Comparison of ENCODE assay signal across 18 cellular contexts in genomic region chr6:31175961-31176360, GRCh38. TPM values are rescaled to one million over a fixed set of nuclear protein-coding genes. Genes with fewer than 3 reads are reported as not detected.
DNase-seq lines count a peak whose midpoint lies in the region; ATAC-seq and TF ChIP-seq lines count a peak whose summit lies in the region.
"Had no signal": no experiment of that assay in that cellular context is flagged by ENCODE, and none has a peak within 500 bp of the region (broad histone marks: within the 10 kb centered on the region; RNA-seq: fewer than 3 reads in every experiment).

No MANE protein-coding gene starts in this region.

- no peak overlapping the region for H2BK5ac ChIP-seq in neuronal stem cell (ENCODE audit: low read length)

- ATAC-seq in HG03139 (IDR thresholded peaks at IDR 0.05; ENCODE audit: unreplicated experiment) (no peak), HG03159 (IDR thresholded peaks at IDR 0.05; ENCODE audit: unreplicated experiment) (no peak)
- ATAC-seq: activated CD4-positive, alpha-beta T cell treated with anti-CD3 and anti-CD28 coated beads for 36 hours; activated T-cell treated with anti-CD3 and anti-CD28 coated beads, Interleukin-2, amount 50 U/mL, for 4 hours had no signal

- H3K4me3 Mint-ChIP-seq in mesothelial cell of epicardium = no peak overlapping the region
- H3K4me3 Mint-ChIP-seq: activated CD4-positive, alpha-beta T cell treated with anti-CD3 and anti-CD28 coated beads for 36 hours; activated T-cell treated with anti-CD3 and anti-CD28 coated beads, Interleukin-2, amount 50 U/mL, for 4 hours had no signal

- H3K14ac ChIP-seq in neuronal stem cell (ENCODE audit: low read length) = no peak overlapping the region

- dilution Hi-C loops in mammary epithelial cell (cut with HindIII; ENCODE audit: low sequenced_read_pairs) = no loop called here

- H3K23ac ChIP-seq in neuronal stem cell (ENCODE audit: low read depth, low read length, poor library complexity) = no peak overlapping the region

- H2BK12ac ChIP-seq in neuronal stem cell (ENCODE audit: low read length) = peak overlapping the region; percentile 49

- WGBS in mammary epithelial cell (ENCODE audit: low coverage, missing lambda C conversion rate) = 50% methylated on average over 2 of the region's 3 CpGs
- no CpG with 5 or more reads among the region's 3 CpGs for whole genome bisulfite sequencing in neuronal stem cell (ENCODE audit: extremely low coverage in 2 of 2, insufficient read length in 2 of 2, insufficient replicate concordance in 1 of 2), 2 donors

- H3K79me2 ChIP-seq in mammary epithelial cell (ENCODE audit: insufficient read depth, low read length) = peaks cover 47% of the 10 kb centered on the region

- peak; percentile 58 for DNase-seq in ELR (ENCODE audit: low read depth)
- peak; percentile 90 for DNase-seq in LHCN-M2 (ENCODE audit: low read depth)
- DNase-seq in mammary epithelial cell = peak; percentile 21
- no peak for DNase-seq in neuronal stem cell (ENCODE audit: low spot score)
- no peak for DNase-seq in mesothelial cell of epicardium (ENCODE audit: low spot score in 2 of 2, unreplicated experiment in 2 of 2)
- DNase-seq in dorsolateral prefrontal cortex = no peak
- DNase-seq: activated CD4-positive, alpha-beta T cell treated with anti-CD3 and anti-CD28 coated beads for 36 hours; activated T-cell treated with anti-CD3 and anti-CD28 coated beads, Interleukin-2, amount 50 U/mL, for 4 hours; GOT3; heart left ventricle; NCI-H1930; NK-92 treated with Interleukin-12 subunit alpha and Interleukin-12 subunit beta, amount 100 ng/mL, for 24 hours; upper lobe of left lung had no signal

- H2AFZ ChIP-seq in mammary epithelial cell (ENCODE audit: low read depth, low read length) = no peak overlapping the region
- no peak overlapping the region for H2AFZ ChIP-seq in neuronal stem cell (ENCODE audit: low read length)

- no peak overlapping the region for H3K27ac ChIP-seq in mammary epithelial cell (ENCODE audit: insufficient read depth, low read depth, low read length)
- H3K27ac ChIP-seq in neuronal stem cell (replicated peaks; ENCODE audit: low read length) = no peak overlapping the region
- peak overlapping the region in 1 of 59 donors; percentile 27 for H3K27ac ChIP-seq in dorsolateral prefrontal cortex
- H3K27ac ChIP-seq: ascending aorta, upper lobe of left lung had no signal

- TF ChIP-seq CTCF in mammary epithelial cell (conservative IDR thresholded peaks at IDR 0.05 in 1 of 2, IDR thresholded peaks at IDR 0.05 in 1 of 2; ENCODE audit: extremely low read depth in 1 of 2, insufficient read depth in 1 of 2, low read depth in 1 of 2, low read length in 2 of 2) (no peak), mesothelial cell of epicardium (IDR thresholded peaks at IDR 0.05; ENCODE audit: unreplicated experiment) (no peak), dorsolateral prefrontal cortex (IDR thresholded peaks at IDR 0.05 in 54 of 56, conservative IDR thresholded peaks at IDR 0.05 in 2 of 56; ENCODE audit: low read depth in 1 of 56, partially characterized antibody in 56 of 56) (no peak)

- no peak overlapping the region for H3K9ac ChIP-seq in mammary epithelial cell (ENCODE audit: insufficient read depth, low read length)
- H3K9ac ChIP-seq in neuronal stem cell (ENCODE audit: low read depth, low read length, poor library complexity) = no peak overlapping the region

- no peak overlapping the region for H3K4ac ChIP-seq in neuronal stem cell (ENCODE audit: low read length)

- no peak overlapping the region for H2BK120ac ChIP-seq in neuronal stem cell (ENCODE audit: low read depth, low read length)

- no peak overlapping the region for H3K4me2 ChIP-seq in mammary epithelial cell (ENCODE audit: insufficient read depth, low read depth, low read length)
- H3K4me2 ChIP-seq in neuronal stem cell (ENCODE audit: insufficient read depth, low read length, poor library complexity, severe bottlenecking) = no peak overlapping the region

- intact Hi-C loops in mammary epithelial cell (cut with micrococcal nuclease) = no loop called here
- intact Hi-C loops in dorsolateral prefrontal cortex (cut with DNase I) = no loop called here

- H3K4me1 Mint-ChIP-seq in mesothelial cell of epicardium = no peaks in the 10 kb centered on the region

- H3K9me3 Mint-ChIP-seq in mesothelial cell of epicardium = no peaks in the 10 kb centered on the region
- H3K9me3 Mint-ChIP-seq: activated T-cell treated with anti-CD3 and anti-CD28 coated beads, Interleukin-2, amount 50 U/mL, for 4 hours; IgD-negative memory B cell had no signal

- BruUV-seq in mammary epithelial cell (replicated peaks; lab: Mats Ljungman, UMichigan) = no TSS peak

- no peaks in the 10 kb centered on the region for H3K36me3 ChIP-seq in mammary epithelial cell (ENCODE audit: insufficient read depth, low read length)
- H3K36me3 ChIP-seq in neuronal stem cell (replicated peaks in 1 of 2; ENCODE audit: control insufficient read depth in 2 of 2, insufficient read depth in 2 of 2, low read length in 2 of 2) = no peaks in the 10 kb centered on the region
- H3K36me3 ChIP-seq: ascending aorta had no signal

- H3K9me3 ChIP-seq in mammary epithelial cell (replicated peaks; ENCODE audit: insufficient read depth, low read length) (no peaks in the 10 kb centered on the region), neuronal stem cell (replicated peaks in 1 of 2; ENCODE audit: control insufficient read depth in 2 of 2, insufficient read depth in 1 of 2, low read depth in 1 of 2, low read length in 2 of 2) (no peaks in the 10 kb centered on the region)
- H3K9me3 ChIP-seq: ascending aorta, heart left ventricle, upper lobe of left lung had no signal

- H3K27me3 ChIP-seq in mammary epithelial cell (ENCODE audit: insufficient read depth, low read length) = no peaks in the 10 kb centered on the region
- peaks cover 0 to 3% (median 2%) of the 10 kb centered on the region in 3 experiments for H3K27me3 ChIP-seq in neuronal stem cell (ENCODE audit: control insufficient read depth in 3 of 3, insufficient read depth in 3 of 3, low read depth in 1 of 3, low read length in 3 of 3)
- H3K27me3 ChIP-seq in dorsolateral prefrontal cortex = no peaks in the 10 kb centered on the region
- H3K27me3 ChIP-seq: ascending aorta, heart left ventricle, upper lobe of left lung had no signal

- CTCF ChIA-PET in mammary epithelial cell (lab: Charles Lee; ENCODE audit: low non-redundant PET) = no interaction called here

- H2BK15ac ChIP-seq in neuronal stem cell (ENCODE audit: low read length) = peak overlapping the region; percentile 50

- no peaks in the 10 kb centered on the region for H3K36me3 Mint-ChIP-seq in mesothelial cell of epicardium

- H3K18ac ChIP-seq in neuronal stem cell (ENCODE audit: low read length) = no peak overlapping the region

- H3K4me1 ChIP-seq in mammary epithelial cell (ENCODE audit: insufficient read depth, low read length) (no peaks in the 10 kb centered on the region), neuronal stem cell (ENCODE audit: control insufficient read depth in 2 of 2, insufficient read depth in 1 of 2, low read depth in 1 of 2, low read length in 2 of 2) (peaks cover 10 to 12% of the 10 kb centered on the region in 2 donors)
- H3K4me1 ChIP-seq: ascending aorta had no signal

- H3K27ac Mint-ChIP-seq in mesothelial cell of epicardium = no peak overlapping the region
- H3K27ac Mint-ChIP-seq: activated CD4-positive, alpha-beta T cell treated with anti-CD3 and anti-CD28 coated beads for 36 hours had no signal

- H4K20me1 ChIP-seq in mammary epithelial cell (ENCODE audit: insufficient read depth, low read length) = no peaks in the 10 kb centered on the region

- H3K4me3 ChIP-seq in mammary epithelial cell (replicated peaks in 1 of 3; ENCODE audit: insufficient read depth in 1 of 3, low read depth in 2 of 3, low read length in 3 of 3) (no peak overlapping the region), neuronal stem cell (ENCODE audit: low read length in 2 of 2) (no peak overlapping the region), dorsolateral prefrontal cortex (no peak overlapping the region)
- H3K4me3 ChIP-seq: ascending aorta, heart left ventricle, upper lobe of left lung had no signal

- peaks cover 12% of the 10 kb centered on the region for H3K27me3 Mint-ChIP-seq in mesothelial cell of epicardium (ENCODE audit: low read depth)
- H3K27me3 Mint-ChIP-seq: activated CD4-positive, alpha-beta T cell treated with anti-CD3 and anti-CD28 coated beads for 36 hours; IgD-negative memory B cell had no signal

- H2AK5ac ChIP-seq in neuronal stem cell (ENCODE audit: low read depth, low read length) = peak overlapping the region; percentile 32

- in situ Hi-C loops in mammary epithelial cell (cut with MboI; ENCODE audit: low sequenced_read_pairs in 2 of 2) = no loop called here

- no peaks in the 10 kb centered on the region for H3K79me1 ChIP-seq in neuronal stem cell (ENCODE audit: low read depth, low read length)

- H4K8ac ChIP-seq in neuronal stem cell (ENCODE audit: low read depth, low read length) = no peak overlapping the region

- no peak overlapping the region for H4K91ac ChIP-seq in neuronal stem cell (ENCODE audit: low read depth, low read length, poor library complexity)

RNA-seq across cellular contexts. Expression of gene POU5F1, which starts 5.5 kb away (rescaled TPM):
- total RNA-seq in LHCN-M2 (2014; rRNA removed) (0.63 and 1.3 TPM in 2 replicates), mammary epithelial cell (1 to 10 TPM; 1.0 to 3.6 TPM), mesothelial cell of epicardium (0.24 to 0.47 TPM in 2 of 3 replicates, not detected in the other), dorsolateral prefrontal cortex (1 to 10 TPM in 37 of 120 experiments, under 1 TPM in 38, not detected in 45; 0.23 to 2.8 (median 0.97) TPM)
- polyA plus RNA-seq in LHCN-M2 (2012) = 2.3 TPM
- 2.6 TPM for polyA plus RNA-seq in mammary epithelial cell
- polyA minus RNA-seq in mammary epithelial cell = 1.3 TPM
- 0.74 TPM for polyA plus RNA-seq in neuronal stem cell (2013, experiment 1 of 2)
- polyA plus RNA-seq in neuronal stem cell (2013, experiment 2 of 2) = 0.58 TPM
- total RNA-seq: ascending aorta had no signal

RNA-seq across cellular contexts. Expression of gene TCF19, which starts 17.6 kb away (rescaled TPM):
- 61.1 and 65.0 TPM in 2 replicates for total RNA-seq in LHCN-M2 (2014; rRNA removed)
- 32.1 TPM for polyA plus RNA-seq in LHCN-M2 (2012)
- 10 to 100 TPM in 1 of 2 donors, 1 to 10 TPM in 1; 5.5 to 29.7 TPM for total RNA-seq in mammary epithelial cell
- 25.9 TPM for polyA plus RNA-seq in mammary epithelial cell
- 35.6 TPM for polyA minus RNA-seq in mammary epithelial cell
- polyA plus RNA-seq in neuronal stem cell (2013, experiment 1 of 2) = 6.3 TPM
- 6.0 TPM for polyA plus RNA-seq in neuronal stem cell (2013, experiment 2 of 2)
- 7.7 to 8.5 TPM (median 7.8 TPM) in 3 replicates for total RNA-seq in mesothelial cell of epicardium
- total RNA-seq in dorsolateral prefrontal cortex = 1 to 10 TPM in 119 of 120 experiments, under 1 TPM in 1; 0.80 to 6.6 (median 2.3) TPM

RNA-seq across cellular contexts. Expression of gene CCHCR1, which starts 18.4 kb away (rescaled TPM):
- total RNA-seq in LHCN-M2 (2014; rRNA removed) = 43.2 and 46.7 TPM in 2 replicates
- polyA plus RNA-seq in LHCN-M2 (2012) = 26.1 TPM
- total RNA-seq in mammary epithelial cell = 10 to 100 TPM; 12.8 to 24.0 TPM
- polyA plus RNA-seq in mammary epithelial cell = 15.0 TPM
- 15.7 TPM for polyA minus RNA-seq in mammary epithelial cell
- 23.5 TPM for polyA plus RNA-seq in neuronal stem cell (2013, experiment 1 of 2)
- polyA plus RNA-seq in neuronal stem cell (2013, experiment 2 of 2) = 21.1 TPM
- 33.9 to 36.6 TPM (median 34.5 TPM) in 3 replicates for total RNA-seq in mesothelial cell of epicardium
- 10 to 100 TPM; 11.1 to 31.6 (median 21.7) TPM for total RNA-seq in dorsolateral prefrontal cortex

RNA-seq across cellular contexts. Expression of gene PSORS1C2, which starts 37.1 kb away (rescaled TPM):
- total RNA-seq in LHCN-M2 (2014; rRNA removed) (not detected in 2 replicates), mammary epithelial cell (not detected), mesothelial cell of epicardium (not detected in 3 replicates), dorsolateral prefrontal cortex (not detected)
- polyA plus RNA-seq in LHCN-M2 (2012) = 0.05 TPM
- polyA plus RNA-seq in mammary epithelial cell = not detected
- polyA minus RNA-seq in mammary epithelial cell = not detected
- 0.04 TPM for polyA plus RNA-seq in neuronal stem cell (2013, experiment 1 of 2)
- 0.03 TPM for polyA plus RNA-seq in neuronal stem cell (2013, experiment 2 of 2)
- total RNA-seq: activated CD4-positive, alpha-beta T cell treated with anti-CD3 and anti-CD28 coated beads for 36 hours; activated T-cell treated with anti-CD3 and anti-CD28 coated beads, Interleukin-2, amount 50 U/mL, for 4 hours; heart left ventricle; omental fat pad; upper lobe of left lung had no signal
- polyA plus RNA-seq: heart left ventricle, IgD-negative memory B cell had no signal

RNA-seq across cellular contexts. Expression of gene CDSN, which starts 55.7 kb away (rescaled TPM):
- total RNA-seq in LHCN-M2 (2014; rRNA removed) (not detected in 2 replicates), mammary epithelial cell (1 to 10 TPM in 1 of 2 donors, under 1 TPM in 1; 0.80 to 1.2 TPM), mesothelial cell of epicardium (not detected in 3 replicates), dorsolateral prefrontal cortex (not detected)
- polyA plus RNA-seq in LHCN-M2 (2012) = 0.23 TPM
- 2.8 TPM for polyA plus RNA-seq in mammary epithelial cell
- polyA minus RNA-seq in mammary epithelial cell = 4.7 TPM
- not detected for polyA plus RNA-seq in neuronal stem cell (2013, experiment 1 of 2)
- polyA plus RNA-seq in neuronal stem cell (2013, experiment 2 of 2) = not detected
- total RNA-seq: activated CD4-positive, alpha-beta T cell treated with anti-CD3 and anti-CD28 coated beads for 36 hours; activated T-cell treated with anti-CD3 and anti-CD28 coated beads, Interleukin-2, amount 50 U/mL, for 4 hours; ascending aorta; omental fat pad; upper lobe of left lung had no signal
- polyA plus RNA-seq: IgD-negative memory B cell had no signal

Comparison
In these comparisons a context has a peak if more than half of its experiments do, and no peak if none do; other contexts are left out.
1. DNase-seq: peak in ELR (single experiment), LHCN-M2 (single experiment) and mammary epithelial cell (single experiment); none in neuronal stem cell (single experiment), mesothelial cell of epicardium (0 of 2) and dorsolateral prefrontal cortex (0 of 10).